In genomic region chrY:19601113-19601512, GRCh38 we compare ENCODE assay signal across 18 cellular contexts.
"Had no signal": no experiment of that assay in that cellular context is flagged by ENCODE, and none has a peak within 500 bp of the region (broad histone marks: within the 10 kb centered on the region; RNA-seq: fewer than 3 reads in every experiment).

No MANE protein-coding gene starts in this region.

- ATAC-seq: heart left ventricle; left colon; left ventricle myocardium superior; naive thymus-derived CD4-positive, alpha-beta T cell; psoas muscle; sciatic nerve; stimulated activated naive B cell treated with anti-CD40 and anti-IgM and Interleukin-4, amounts not matched to agents 10 μg/mL and 1 μg/mL and 100 μg/mL, for 72 hours had no signal

- DNase-seq: foreskin melanocyte; heart left ventricle; hippocampal formation; left colon; left ventricle myocardium superior; mesendoderm; naive thymus-derived CD4-positive, alpha-beta T cell; nephron progenitor cell; psoas muscle; retina; spleen; stimulated activated CD4-positive, alpha-beta T cell treated with anti-CD3 and anti-CD28 coated beads, Interleukin-15, amount 100 ng/mL, for 24 hours; stimulated activated CD4-positive, alpha-beta T cell treated with anti-CD3 and anti-CD28 coated beads, Interleukin-2, amount 100 ng/mL, for 24 hours; stimulated activated CD4-positive, alpha-beta T cell treated with anti-CD3 and anti-CD28 coated beads, Interleukin-4, amount 100 ng/mL, for 4 hours; stimulated activated naive B cell treated with anti-CD40 and anti-IgM and Interleukin-4, amounts not matched to agents 10 μg/mL and 1 μg/mL and 100 μg/mL, for 72 hours; trophoblast cell had no signal

- H3K9me3 Mint-ChIP-seq: naive thymus-derived CD4-positive, alpha-beta T cell; nephron progenitor cell; stimulated activated naive B cell treated with anti-CD40 and anti-IgM and Interleukin-4, amounts not matched to agents 10 μg/mL and 1 μg/mL and 100 μg/mL, for 72 hours had no signal

- H3K27me3 ChIP-seq: heart left ventricle, spleen had no signal

- H3K4me3 ChIP-seq: heart left ventricle, lung, psoas muscle, spleen had no signal

- H3K4me3 Mint-ChIP-seq: naive thymus-derived CD4-positive, alpha-beta T cell; nephron progenitor cell; stimulated activated naive B cell treated with anti-CD40 and anti-IgM and Interleukin-4, amounts not matched to agents 10 μg/mL and 1 μg/mL and 100 μg/mL, for 72 hours had no signal

- H3K27ac ChIP-seq: heart left ventricle, psoas muscle, spleen had no signal

- H3K27ac Mint-ChIP-seq: nephron progenitor cell; stimulated activated naive B cell treated with anti-CD40 and anti-IgM and Interleukin-4, amounts not matched to agents 10 μg/mL and 1 μg/mL and 100 μg/mL, for 72 hours had no signal

- H3K4me1 ChIP-seq: heart left ventricle, psoas muscle, spleen had no signal

- H3K4me1 Mint-ChIP-seq: nephron progenitor cell had no signal

- H3K27me3 Mint-ChIP-seq: naive thymus-derived CD4-positive, alpha-beta T cell; stimulated activated naive B cell treated with anti-CD40 and anti-IgM and Interleukin-4, amounts not matched to agents 10 μg/mL and 1 μg/mL and 100 μg/mL, for 72 hours had no signal

- H3K9me3 ChIP-seq: heart left ventricle, psoas muscle, spleen had no signal
